9 cellular contexts compared by ENCODE assay signal in genomic region chr15:88636654-88637053, GRCh38. TPM values are rescaled to one million over a fixed set of nuclear protein-coding genes. Genes with fewer than 3 reads are reported as not detected.
A peak's percentile ranks its signal among the peaks of the same experiment; 100 is the strongest.
DNase-seq lines count a peak whose midpoint lies in the region; ATAC-seq, FAIRE-seq and TF ChIP-seq lines count a peak whose summit lies in the region.
"Had no signal": no experiment of that assay in that cellular context is flagged by ENCODE, and none has a peak within 500 bp of the region (broad histone marks: within the 10 kb centered on the region; RNA-seq: fewer than 3 reads in every experiment).

No MANE protein-coding gene starts in this region.

- peak overlapping the region; percentile 100 for H3K27ac ChIP-seq in CD4-positive, CD25-positive, alpha-beta regulatory T cell (ENCODE audit: insufficient read depth, low read length, poor library complexity, severe bottlenecking)
- H3K27ac ChIP-seq in breast epithelium = peak overlapping the region; percentile 45 to 73

- in situ Hi-C loops in KBM-7 (cut with MboI; ENCODE audit: low pct_unique_long_range_greater_than_20kb, low sequenced_read_pairs) = no loop called here

- intact Hi-C loops in breast epithelium (cut with DNase I; ENCODE audit: low total_unique reads) = no loop called here
- intact Hi-C loops in natural killer cell (cut with micrococcal nuclease) = no loop called here

- H3K4me3 ChIP-seq in CD4-positive, CD25-positive, alpha-beta regulatory T cell (ENCODE audit: low read depth, low read length) = peak overlapping the region; percentile 83
- H3K4me3 ChIP-seq in breast epithelium = no peak overlapping the region
- H3K4me3 ChIP-seq: dorsolateral prefrontal cortex had no signal

- DNase-seq in CD4-positive, CD25-positive, alpha-beta regulatory T cell = no peak
- DNase-seq in KBM-7 (peak; percentile 36), breast epithelium (ENCODE audit: low spot score in 2 of 2) (no peak), natural killer cell (no peak), GM12891 (ENCODE audit: insufficient read length, low spot score) (no peak), DMS153 (lab: John Stamatoyannopoulos, UW) (no peak), NCI-H146 treated with DMSO at 0.1 percent for 48 hours (lab: John Stamatoyannopoulos, UW; ENCODE audit: unreplicated experiment) (no peak)

- no peak for TF ChIP-seq POLR2A in breast epithelium (IDR thresholded peaks at IDR 0.05)
- TF ChIP-seq POLR2A in GM12891 (IDR thresholded peaks at IDR 0.05; ENCODE audit: low read depth, low read length) = no peak; the same call in 1 of the 2 replicates

- peak overlapping the region; percentile 99 to 100 (median 99) for H3K27ac Mint-ChIP-seq in CD4-positive, CD25-positive, alpha-beta regulatory T cell
- H3K27ac Mint-ChIP-seq in natural killer cell = peak overlapping the region; percentile 97 to 98

- peaks cover 42% of the 10 kb centered on the region for H3K36me3 Mint-ChIP-seq in CD4-positive, CD25-positive, alpha-beta regulatory T cell
- no peaks in the 10 kb centered on the region for H3K36me3 Mint-ChIP-seq in natural killer cell

- TF ChIP-seq CTCF in breast epithelium (IDR thresholded peaks at IDR 0.05) (no peak), natural killer cell (IDR thresholded peaks at IDR 0.05) (no peak)

- H3K9me3 ChIP-seq in CD4-positive, CD25-positive, alpha-beta regulatory T cell (ENCODE audit: control insufficient read depth in 2 of 2, low read length in 2 of 2) = no peaks in the 10 kb centered on the region
- H3K9me3 ChIP-seq in breast epithelium = no peaks in the 10 kb centered on the region

- FAIRE-seq in GM12891 (lab: Jason Lieb, UNC) = no peak

- peak overlapping the region; percentile 90 to 92 (median 91) for H3K4me3 Mint-ChIP-seq in CD4-positive, CD25-positive, alpha-beta regulatory T cell
- peak overlapping the region; percentile 67 for H3K4me3 Mint-ChIP-seq in natural killer cell

- no peak for ATAC-seq in CD4-positive, CD25-positive, alpha-beta regulatory T cell (ENCODE audit: low read depth in 2 of 2)
- ATAC-seq in natural killer cell (no peak), GM18907 (IDR thresholded peaks at IDR 0.05; ENCODE audit: unreplicated experiment) (no peak)

- peaks cover 89% of the 10 kb centered on the region for H3K4me1 ChIP-seq in CD4-positive, CD25-positive, alpha-beta regulatory T cell (ENCODE audit: control insufficient read depth, insufficient read depth, low read length, poor library complexity, severe bottlenecking)
- H3K4me1 ChIP-seq in breast epithelium = peaks cover 0 to 11% of the 10 kb centered on the region in 2 donors

- peaks cover 0 to 2% (median 0%) of the 10 kb centered on the region in 7 donors for H3K9me3 Mint-ChIP-seq in CD4-positive, CD25-positive, alpha-beta regulatory T cell
- H3K9me3 Mint-ChIP-seq in natural killer cell = no peaks in the 10 kb centered on the region

- H3K4me1 Mint-ChIP-seq in CD4-positive, CD25-positive, alpha-beta regulatory T cell = peaks cover 32 to 91% (median 55%) of the 10 kb centered on the region in 4 donors
- peaks cover 54 to 56% of the 10 kb centered on the region in 2 donors for H3K4me1 Mint-ChIP-seq in natural killer cell

- no peaks in the 10 kb centered on the region for H3K27me3 ChIP-seq in CD4-positive, CD25-positive, alpha-beta regulatory T cell (ENCODE audit: control insufficient read depth, insufficient read depth, low read length)
- H3K27me3 ChIP-seq in breast epithelium = no peaks in the 10 kb centered on the region
- H3K27me3 ChIP-seq: dorsolateral prefrontal cortex had no signal

- peaks cover 5% of the 10 kb centered on the region for H3K27me3 Mint-ChIP-seq in CD4-positive, CD25-positive, alpha-beta regulatory T cell
- H3K27me3 Mint-ChIP-seq in natural killer cell (ENCODE audit: low read depth in 2 of 2) = no peaks in the 10 kb centered on the region

- peaks cover 12% of the 10 kb centered on the region for H3K36me3 ChIP-seq in CD4-positive, CD25-positive, alpha-beta regulatory T cell (ENCODE audit: control insufficient read depth, insufficient read depth, low read length)
- no peaks in the 10 kb centered on the region for H3K36me3 ChIP-seq in breast epithelium

TF ChIP-seq in GM12891, 5 proteins besides CTCF, POLR2A, EP300 and RAD21:
- no peak for TF ChIP-seq TAF1 (IDR thresholded peaks at IDR 0.05; ENCODE audit: low read depth, low read length)
- TF ChIP-seq POLR2AphosphoS5 (IDR thresholded peaks at IDR 0.05; ENCODE audit: low read depth, low read length) = no peak
- no peak for TF ChIP-seq POU2F2 (IDR thresholded peaks at IDR 0.05; ENCODE audit: low read depth, low read length)
- TF ChIP-seq PAX5 (IDR thresholded peaks at IDR 0.05; ENCODE audit: insufficient read depth, low read length, severe bottlenecking) = no peak
- no peak for TF ChIP-seq SPI1 (IDR thresholded peaks at IDR 0.05; ENCODE audit: low read depth, low read length)

RNA-seq across cellular contexts. Expression of gene ISG20, which starts 2.2 kb away (rescaled TPM):
- 257 TPM for total RNA-seq in CD4-positive, CD25-positive, alpha-beta regulatory T cell
- 100 to 1,000 TPM; 724 to 832 (median 792) TPM for polyA plus RNA-seq in CD4-positive, CD25-positive, alpha-beta regulatory T cell
- total RNA-seq in breast epithelium = 10 to 100 TPM in 2 of 3 donors, 1 to 10 TPM in 1; 7.4 to 34.4 (median 18.6) TPM
- 100 to 1,000 TPM in 2 of 3 donors, 10 to 100 TPM in 1; 80.6 to 137 (median 116) TPM for total RNA-seq in natural killer cell
- 43.9 TPM for polyA plus RNA-seq in GM12891 (2012; ENCODE audit: low read depth, missing spikeins)

RNA-seq across cellular contexts. Expression of gene AEN, which starts 15.5 kb away (rescaled TPM):
- total RNA-seq in CD4-positive, CD25-positive, alpha-beta regulatory T cell = 52.4 TPM
- 10 to 100 TPM; 28.7 to 37.7 (median 35.4) TPM for polyA plus RNA-seq in CD4-positive, CD25-positive, alpha-beta regulatory T cell
- total RNA-seq in breast epithelium (10 to 100 TPM; 11.7 to 21.6 (median 18.1) TPM), natural killer cell (10 to 100 TPM; 19.9 to 26.9 (median 20.9) TPM)
- polyA plus RNA-seq in GM12891 (2012; ENCODE audit: low read depth, missing spikeins) = 36.3 TPM
